Comparison of ENCODE assay signal across 23 cellular contexts in the genomic region with DNA sequence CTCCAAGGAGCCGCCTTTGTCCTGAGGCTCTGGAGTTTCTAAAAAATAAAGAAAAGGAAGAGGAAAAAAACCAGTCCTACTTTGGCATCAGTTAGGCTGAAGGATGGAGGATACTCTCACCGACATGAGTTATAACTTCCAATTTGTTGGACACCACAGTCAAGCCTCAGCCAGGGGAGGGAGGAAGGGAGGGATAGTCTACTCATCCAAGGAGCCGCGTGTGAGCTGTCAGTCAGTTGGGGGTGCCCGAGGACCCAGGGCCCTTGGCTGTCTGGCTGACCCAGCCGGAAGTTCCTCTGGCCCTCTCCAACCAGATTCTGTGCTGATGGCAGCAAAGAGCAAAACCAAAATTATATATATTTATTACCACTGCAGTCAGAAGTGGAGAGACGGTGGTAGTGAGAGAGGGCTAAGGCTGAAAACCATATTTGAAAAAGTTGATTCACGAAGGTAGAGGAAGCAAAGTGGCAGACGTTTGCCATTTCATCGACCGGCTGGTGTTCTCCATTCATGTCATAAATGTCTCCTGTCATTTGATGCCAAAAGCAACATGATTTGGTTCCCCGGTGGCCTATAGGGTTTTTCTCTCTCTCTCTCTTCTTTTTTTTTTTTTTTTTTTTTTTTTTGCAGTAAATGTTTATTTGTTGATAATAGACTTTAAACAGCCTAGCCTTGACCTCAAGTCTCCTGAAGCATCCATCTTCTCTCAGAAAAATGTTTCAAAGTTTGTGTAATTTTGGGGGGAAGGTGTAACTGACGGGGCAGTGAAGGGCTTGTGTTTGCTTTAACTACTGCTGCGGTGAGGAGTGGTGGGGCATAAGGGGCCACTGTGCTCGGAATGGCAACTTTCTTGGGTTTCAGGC. TPM values are rescaled to one million over a fixed set of nuclear protein-coding genes. Genes with fewer than 3 reads are reported as not detected.
DNase-seq lines count a peak whose midpoint lies in the region; ATAC-seq, FAIRE-seq and TF ChIP-seq lines count a peak whose summit lies in the region.
"Had no signal": no experiment of that assay in that cellular context is flagged by ENCODE, and none has a peak within 500 bp of the region (broad histone marks: within the 10 kb centered on the region; RNA-seq: fewer than 3 reads in every experiment).

No MANE protein-coding gene starts in this region.

- H3K36me3 ChIP-seq in H1 (ENCODE audit: control insufficient read depth in 2 of 4, insufficient read depth in 4 of 4, low read length in 3 of 4) = no peaks in the 10 kb centered on the region; a peak in 1 of 8 replicates
- H3K36me3 ChIP-seq in neural progenitor cell = no peaks in the 10 kb centered on the region
- H3K36me3 ChIP-seq in heart left ventricle = no peaks in the 10 kb centered on the region
- H3K36me3 ChIP-seq: HAP-1 had no signal

- H3K27me3 Mint-ChIP-seq in neural progenitor cell (ENCODE audit: insufficient read depth, low read depth) = peaks cover 81% of the 10 kb centered on the region

- TF ChIP-seq CTCF in H1 (IDR thresholded peaks at IDR 0.05; ENCODE audit: control extremely low read depth in 1 of 3, insufficient read depth in 1 of 3, low read depth in 1 of 3, low read length in 3 of 3) (no peak), neural progenitor cell (IDR thresholded peaks at IDR 0.05) (no peak), heart left ventricle (IDR thresholded peaks at IDR 0.05) (no peak)

- H3K4ac ChIP-seq in H1 (replicated peaks; ENCODE audit: insufficient read length, low read depth, low read length) = no peak overlapping the region

- peaks cover 84% of the 10 kb centered on the region for H3K4me1 Mint-ChIP-seq in neural progenitor cell

- no peaks in the 10 kb centered on the region for H3K9me3 ChIP-seq in H1 (ENCODE audit: insufficient read depth in 2 of 2, low read depth in 1 of 2, low read length in 1 of 2)
- H3K9me3 ChIP-seq in neural progenitor cell (ENCODE audit: low read depth) = no peaks in the 10 kb centered on the region
- no peaks in the 10 kb centered on the region for H3K9me3 ChIP-seq in heart left ventricle
- H3K9me3 ChIP-seq: HAP-1, SK-N-SH had no signal

- peak overlapping the region in 1 of 2 experiments; percentile 80; a peak in 1 of 4 replicates for H3K4me2 ChIP-seq in H1 (ENCODE audit: insufficient read depth in 1 of 2, low read depth in 2 of 2, low read length in 2 of 2)
- H3K4me2 ChIP-seq in neural progenitor cell = no peak overlapping the region
- H3K4me2 ChIP-seq: SK-N-SH had no signal

- H2AFZ ChIP-seq in H1 (ENCODE audit: low read length) = no peak overlapping the region
- no peak overlapping the region for H2AFZ ChIP-seq in neural progenitor cell (replicated peaks)

- no peak for ATAC-seq in heart left ventricle
- ATAC-seq in GM21619 (IDR thresholded peaks at IDR 0.05; ENCODE audit: unreplicated experiment) = no peak
- ATAC-seq in GM18502 (IDR thresholded peaks at IDR 0.05; ENCODE audit: poor library complexity, unreplicated experiment) = no peak
- ATAC-seq: PC-3 had no signal

- no peaks in the 10 kb centered on the region for H3K79me1 ChIP-seq in H1 (ENCODE audit: low read depth, low read length)

- H3K14ac ChIP-seq in H1 (ENCODE audit: insufficient read length) = no peak overlapping the region

- H2AK5ac ChIP-seq in H1 (ENCODE audit: low read depth, low read length) = no peak overlapping the region

- H2BK15ac ChIP-seq in H1 (ENCODE audit: low read length) = 0 out of 2 replicates have a peak overlapping the region, but pooled peaks have one; percentile 29

- H4K8ac ChIP-seq in H1 (ENCODE audit: extremely low read depth, insufficient read depth, low read length) = no peak overlapping the region

- H3K4me3 Mint-ChIP-seq in neural progenitor cell = peak overlapping the region; percentile 57
- H3K4me3 Mint-ChIP-seq: CD8-positive, alpha-beta memory T cell had no signal

- no peak overlapping the region for H4K5ac ChIP-seq in H1 (ENCODE audit: insufficient read length, low read depth, low read length)

- no peak overlapping the region for H3K23ac ChIP-seq in H1 (ENCODE audit: insufficient read length)

- peaks cover 5% of the 10 kb centered on the region; the same call in 1 of the 2 replicates for H3K23me2 ChIP-seq in H1 (ENCODE audit: low read depth, low read length)

- no peak overlapping the region for H3K27ac ChIP-seq in H1 (ENCODE audit: low read depth, low read length)
- H3K27ac ChIP-seq in neural progenitor cell = no peak overlapping the region
- H3K27ac ChIP-seq in heart left ventricle = no peak overlapping the region

- H3K36me3 Mint-ChIP-seq in neural progenitor cell = peaks cover 3% of the 10 kb centered on the region
- H3K36me3 Mint-ChIP-seq: CD8-positive, alpha-beta memory T cell had no signal

- peaks cover 10 to 59% (median 46%) of the 10 kb centered on the region in 4 experiments for H3K4me1 ChIP-seq in H1 (replicated peaks in 1 of 4; ENCODE audit: control insufficient read depth in 3 of 4, insufficient read depth in 4 of 4, low read length in 3 of 4)
- H3K4me1 ChIP-seq in neural progenitor cell = peaks cover 58% of the 10 kb centered on the region
- H3K4me1 ChIP-seq in heart left ventricle = peaks cover 0 to 35% (median 11%) of the 10 kb centered on the region in 12 donors

- POLR2A ChIA-PET in HEK293T (lab: Yijun Ruan, JAX) = no interaction called here
- POLR2A ChIA-PET in H1 (lab: Charles Lee; ENCODE audit: partially characterized antibody) = interaction anchor here (2.9 kb wide), 1 partner anchor 8 kb away, joined by 14 read pairs; the partner anchor contains the start of gene LMX1B

- H3K9ac ChIP-seq in H1 (replicated peaks in 1 of 4; ENCODE audit: extremely low read depth in 1 of 4, low read depth in 3 of 4, low read length in 3 of 4) (no peak overlapping the region), neural progenitor cell (no peak overlapping the region)
- H3K9ac ChIP-seq: SK-N-SH had no signal

- H3K27me3 ChIP-seq in H1 (replicated peaks in 1 of 4; ENCODE audit: control insufficient read depth in 3 of 4, extremely low read depth in 1 of 4, insufficient read depth in 3 of 4, low read length in 3 of 4) = peaks cover 94 to 100% (median 100%) of the 10 kb centered on the region in 4 experiments
- peaks cover 100% of the 10 kb centered on the region for H3K27me3 ChIP-seq in neural progenitor cell
- H3K27me3 ChIP-seq in heart left ventricle = peaks cover 54 to 100% (median 97%) of the 10 kb centered on the region in 9 donors

- 14% methylated on average over 13 of the region's 15 CpGs; no CpG with 5 or more reads in 1 of the 2 experiments for WGBS in H1 (ENCODE audit: extremely low coverage in 1 of 2, insufficient coverage in 1 of 2, insufficient read length in 1 of 2, insufficient replicate concordance in 2 of 2, low coverage in 1 of 2, low lambda C conversion rate in 2 of 2, missing lambda C conversion rate in 1 of 2), 2 experiments
- WGBS in heart left ventricle, 4 donors = 22 to 37% (median 26%) methylated on average over 15 of the region's 15 CpGs

- DNase-seq in HEK293T (ENCODE audit: extremely low spot score) (no peak), H1 (ENCODE audit: low read depth in 1 of 2, low spot score in 2 of 2) (no peak), neural progenitor cell (ENCODE audit: low spot score) (no peak), GDM1 (lab: John Stamatoyannopoulos, UW) (no peak), heart left ventricle (no peak)
- DNase-seq: ACHN, C1 segment of cervical spinal cord, NCI-H1105 treated with DMSO at 0.1 percent for 48 hours, NCI-H1694, NCI-H2107, NCI-H226, NCI-H524, NCI-H82, PC-3, RPMI8226, SHP77 treated with DMSO at 0.1 percent for 48 hours, SK-N-SH had no signal

- no peak overlapping the region for H2BK20ac ChIP-seq in H1 (ENCODE audit: low read length)

- CTCF ChIA-PET in HEK293T (lab: Yijun Ruan, JAX) (interaction anchor here (0.7 kb wide), 1 partner anchor 84 kb away, joined by 3 read pairs; no protein-coding TSS in a partner anchor), H1 (lab: Charles Lee; ENCODE audit: partially characterized antibody) (interaction anchor here (0.6 to 6.1 kb wide), 12 partner anchors 8 to 1135 kb away, joined by 3 to 41 read pairs (median 4); no protein-coding TSS in a partner anchor)

- H3K27ac Mint-ChIP-seq in neural progenitor cell = no peak overlapping the region
- H3K27ac Mint-ChIP-seq: CD8-positive, alpha-beta memory T cell had no signal

- TF ChIP-seq POLR2A in H1 (IDR thresholded peaks at IDR 0.05; ENCODE audit: control extremely low read depth in 1 of 2, low read depth in 2 of 2, low read length in 2 of 2) = no peak
- no peak for TF ChIP-seq POLR2A in heart left ventricle (IDR thresholded peaks at IDR 0.05)

- no peak overlapping the region for H3K18ac ChIP-seq in H1 (ENCODE audit: extremely low read depth, low read length)

- no peak overlapping the region for H4K91ac ChIP-seq in H1 (replicated peaks; ENCODE audit: insufficient read length, low read length)

- no peak overlapping the region for H2BK120ac ChIP-seq in H1 (replicated peaks; ENCODE audit: low read depth, low read length)

- FAIRE-seq in G401.6 (lab: Jason Lieb, UNC) = peak; percentile 13
- no peak for FAIRE-seq in H1 (lab: Jason Lieb, UNC)
- FAIRE-seq: HTR-8/SVneo had no signal

- intact Hi-C loops in heart left ventricle (cut with DNase I) = no loop called here

- no peak overlapping the region for H2BK5ac ChIP-seq in H1 (ENCODE audit: low read depth, low read length)

- TF ChIP-seq RAD21 in H1 (IDR thresholded peaks at IDR 0.05 in 1 of 2, conservative IDR thresholded peaks at IDR 0.05 in 1 of 2; ENCODE audit: low read depth in 2 of 2, low read length in 2 of 2) = no peak

- peaks cover 55% of the 10 kb centered on the region for H3F3A ChIP-seq in neural progenitor cell (ENCODE audit: low read depth)

- peaks cover 2 to 24% of the 10 kb centered on the region in 2 experiments for H4K20me1 ChIP-seq in H1 (replicated peaks in 1 of 2; ENCODE audit: control insufficient read depth in 1 of 2, insufficient read depth in 2 of 2, low read length in 2 of 2)
- peaks cover 100% of the 10 kb centered on the region for H4K20me1 ChIP-seq in neural progenitor cell (ENCODE audit: low read depth)

- H3K9me3 Mint-ChIP-seq in neural progenitor cell = no peaks in the 10 kb centered on the region
- H3K9me3 Mint-ChIP-seq: CD8-positive, alpha-beta memory T cell had no signal

- H3K79me2 ChIP-seq in H1 (ENCODE audit: control insufficient read depth in 1 of 2, insufficient read depth in 2 of 2, low read length in 2 of 2) = no peaks in the 10 kb centered on the region
- H3K79me2 ChIP-seq in neural progenitor cell (ENCODE audit: low read depth) = no peaks in the 10 kb centered on the region

- no peak overlapping the region for H2BK12ac ChIP-seq in H1 (ENCODE audit: low read depth, low read length)

- no peak for TF ChIP-seq EP300 in H1 (IDR thresholded peaks at IDR 0.05; ENCODE audit: borderline replicate concordance in 1 of 2, low read depth in 2 of 2, low read length in 2 of 2)

- no peak overlapping the region for H3K56ac ChIP-seq in H1 (replicated peaks; ENCODE audit: insufficient read length, low read depth, low read length)

- H3K4me3 ChIP-seq in H1 (ENCODE audit: extremely low read depth in 1 of 4, insufficient read depth in 2 of 4, low read depth in 3 of 4, low read length in 4 of 4) (peak overlapping the region in 1 of 4 experiments; percentile 18; a peak in 1 of 8 replicates), neural progenitor cell (no peak overlapping the region), heart left ventricle (no peak overlapping the region)
- H3K4me3 ChIP-seq: HAP-1 had no signal

RNA-seq across cellular contexts. Expression of gene LMX1B, which starts 7.6 kb away (rescaled TPM):
- total RNA-seq in H1 (2021; fragmentation: NEBNext Ultra II Directional; extraction: Animal tissue kit (Norgen Biotek cat#: 25700)) = 0.37 and 0.52 TPM in 2 replicates
- 0.09 and 0.17 TPM in 2 replicates for polyA plus RNA-seq in H1 (2011; rRNA removed)
- 0.17 TPM for polyA plus RNA-seq in H1 (2011; cell fraction: cytosol; rRNA removed)
- polyA plus RNA-seq in H1 (2011; cell fraction: nucleus; rRNA removed) = 0.24 TPM
- polyA plus RNA-seq in H1 (2012, experiment 1 of 2) = 0.17 to 0.24 TPM (median 0.20 TPM) in 4 replicates
- 0.16 TPM for polyA plus RNA-seq in H1 (2012, experiment 2 of 2)
- polyA plus RNA-seq in H1 (2013, experiment 1 of 2) = 0.18 TPM
- 0.22 TPM for polyA plus RNA-seq in H1 (2013, experiment 2 of 2)
- polyA minus RNA-seq in H1 (2011; rRNA and poly(A)+ RNA removed) = 0.07 and 0.16 TPM in 2 replicates
- polyA minus RNA-seq in H1 (2011; cell fraction: cytosol; rRNA and poly(A)+ RNA removed) = 0.44 TPM
- polyA minus RNA-seq in H1 (2011; cell fraction: nucleus; rRNA and poly(A)+ RNA removed) = 0.10 TPM
- total RNA-seq in neural progenitor cell (ENCODE audit: low replicate concordance) = 0.19 and 0.50 TPM in 2 replicates
- 1 to 10 TPM in 1 of 9 donors, under 1 TPM in 8; 0.19 to 1.1 (median 0.47) TPM for total RNA-seq in heart left ventricle
- polyA plus RNA-seq in heart left ventricle = under 1 TPM; 0.15 to 0.32 TPM
- total RNA-seq: CD8-positive, alpha-beta memory T cell had no signal
- polyA plus RNA-seq: CD8-positive, alpha-beta memory T cell; SK-N-SH had no signal
